In genomic region chr14:21025374-21026151, GRCh38 we compare ENCODE assay signal across 1 cellular context.
TF ChIP-seq lines count a peak whose summit lies in the region.

No MANE protein-coding gene starts in this region.

TF ChIP-seq in GM23338, 12 proteins besides CTCF, POLR2A, EP300 and RAD21 (continued from another document):
- TF ChIP-seq ZNF462 (CRISPR knock-in tag; IDR thresholded peaks at IDR 0.05) (no peak), REST (IDR thresholded peaks at IDR 0.05; ENCODE audit: unreplicated experiment) (no peak)
